Comparison of ENCODE assay signal across 23 cellular contexts in the genomic region with DNA sequence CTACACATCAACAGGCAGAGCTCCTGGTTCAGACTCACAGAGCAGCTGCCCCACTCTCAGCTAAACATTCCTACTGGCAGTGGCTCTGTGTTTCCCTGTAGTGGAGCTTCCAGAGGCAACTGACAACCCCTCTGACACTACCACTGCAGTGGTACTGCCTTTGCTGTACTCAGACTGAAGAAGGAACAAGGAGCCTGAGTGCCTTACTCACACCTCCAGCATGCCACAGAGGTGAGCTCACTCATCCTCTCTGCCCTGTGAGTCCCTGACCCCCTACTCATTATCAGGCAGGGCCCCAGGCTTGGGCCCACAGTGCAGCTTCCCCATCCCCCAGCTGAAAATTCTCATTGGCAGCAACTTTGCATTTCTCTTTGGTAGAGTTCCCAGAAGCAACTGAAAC.
DNase-seq lines count a peak whose midpoint lies in the region; ATAC-seq and TF ChIP-seq lines count a peak whose summit lies in the region.
"Had no signal": no experiment of that assay in that cellular context is flagged by ENCODE, and none has a peak within 500 bp of the region (broad histone marks: within the 10 kb centered on the region; RNA-seq: fewer than 3 reads in every experiment).

No MANE protein-coding gene starts in this region.

- H4K20me1 ChIP-seq in GM23338 (replicated peaks; ENCODE audit: insufficient read depth) (no peaks in the 10 kb centered on the region), osteoblast (ENCODE audit: insufficient read depth, low read length) (no peaks in the 10 kb centered on the region)

- H3K27ac ChIP-seq in GM23338 (ENCODE audit: low read depth) (no peak overlapping the region), HUES64 (ENCODE audit: low read depth, low read length) (peak overlapping the region; percentile 41; the same call in 1 of the 2 replicates), endodermal cell (ENCODE audit: low read depth, low read length) (no peak overlapping the region), osteoblast (ENCODE audit: low read depth, low read length) (no peak overlapping the region)
- H3K27ac ChIP-seq: A549 had no signal

- H3K9me3 Mint-ChIP-seq in GM23338 (peaks cover 11% of the 10 kb centered on the region; the same call in 1 of the 3 replicates), endodermal cell (peaks cover 55% of the 10 kb centered on the region)

- ATAC-seq in GM23338 (peak; percentile 58), GM18868 (IDR thresholded peaks at IDR 0.05; ENCODE audit: unreplicated experiment) (no peak)
- ATAC-seq: A549, HepG2, K562, Right ventricle myocardium inferior had no signal

- H3K36me3 Mint-ChIP-seq in GM23338 (ENCODE audit: low read depth) (0 out of 3 replicates have a peak, but pooled peaks cover 5% of the 10 kb centered on the region), endodermal cell (ENCODE audit: low read depth) (no peaks in the 10 kb centered on the region)
- H3K36me3 Mint-ChIP-seq: CD14-positive monocyte had no signal

- H3K4me3 ChIP-seq in GM23338: no peak overlapping the region
- no peak overlapping the region for H3K4me3 ChIP-seq in HUES64 (ENCODE audit: low read length)
- no peak overlapping the region for H3K4me3 ChIP-seq in endodermal cell (ENCODE audit: low read length)
- H3K4me3 ChIP-seq in osteoblast (ENCODE audit: insufficient read depth, low read length): no peak overlapping the region
- H3K4me3 ChIP-seq: A549, K562 had no signal

- H3K9ac ChIP-seq in HUES64 (ENCODE audit: low read depth, low read length): peak overlapping the region; percentile 33; the same call in 1 of the 2 replicates
- H3K9ac ChIP-seq in endodermal cell (ENCODE audit: extremely low read depth, low read length, poor library complexity, severe bottlenecking): no peak overlapping the region

- H3K4me3 Mint-ChIP-seq in GM23338 (no peak overlapping the region), endodermal cell (no peak overlapping the region)
- H3K4me3 Mint-ChIP-seq: B cell, CD14-positive monocyte had no signal

- H2AFZ ChIP-seq in GM23338: 0 out of 2 replicates have a peak overlapping the region, but pooled peaks have one; percentile 18
- no peak overlapping the region for H2AFZ ChIP-seq in osteoblast (ENCODE audit: low read length)

- H3K4me2 ChIP-seq in GM23338 (no peak overlapping the region), osteoblast (ENCODE audit: insufficient read depth, low read length) (no peak overlapping the region)
- H3K4me2 ChIP-seq: A549 had no signal

- H3K4me1 Mint-ChIP-seq in GM23338 (peaks cover 14% of the 10 kb centered on the region; the same call in 2 of the 3 replicates), endodermal cell (no peaks in the 10 kb centered on the region)
- H3K4me1 Mint-ChIP-seq: B cell, CD14-positive monocyte had no signal

- H3K27me3 ChIP-seq in GM23338 (ENCODE audit: insufficient read depth) (no peaks in the 10 kb centered on the region), HUES64 (ENCODE audit: insufficient read depth, low read length) (no peaks in the 10 kb centered on the region), endodermal cell (ENCODE audit: control insufficient read depth, insufficient read depth, low read length, poor library complexity, severe bottlenecking) (no peaks in the 10 kb centered on the region), osteoblast (ENCODE audit: insufficient read depth, low read length) (no peaks in the 10 kb centered on the region)

- H3F3A ChIP-seq in GM23338 (replicated peaks; ENCODE audit: low read depth): no peaks in the 10 kb centered on the region

- H3K27me3 Mint-ChIP-seq in GM23338 (ENCODE audit: insufficient read depth, low read depth, poor library complexity): no peaks in the 10 kb centered on the region
- no peaks in the 10 kb centered on the region for H3K27me3 Mint-ChIP-seq in endodermal cell (ENCODE audit: insufficient read depth)
- H3K27me3 Mint-ChIP-seq: B cell had no signal

- DNase-seq in GM23338 (ENCODE audit: low spot score) (peak; percentile 5), endodermal cell (peak; percentile 63), osteoblast (ENCODE audit: insufficient read length, low spot score, missing footprints) (peak; percentile 3), HT-29 (ENCODE audit: low spot score) (no peak)
- DNase-seq in NK-92 treated with Interleukin-12 subunit alpha and Interleukin-12 subunit beta, amount 100 ng/mL, for 24 hours (lab: John Stamatoyannopoulos, UW): no peak
- DNase-seq: DMS 273 treated with DMSO at 0.1 percent for 48 hours, DMS79 treated with DMSO at 0.1 percent for 48 hours, GOT3, NCI-H1105, NCI-H146, NCI-H2029, NCI-H2227 treated with DMSO at 0.1 percent for 48 hours, NCI-H510A treated with DMSO at 0.1 percent for 48 hours, NCI-H748 treated with DMSO at 0.1 percent for 48 hours, OCI-M1 had no signal

- H3K9me2 ChIP-seq in GM23338 (ENCODE audit: insufficient read depth): no peaks in the 10 kb centered on the region

- H3K36me3 ChIP-seq in GM23338 (ENCODE audit: insufficient read depth): no peaks in the 10 kb centered on the region
- H3K36me3 ChIP-seq in HUES64 (ENCODE audit: insufficient read depth, low read length): no peaks in the 10 kb centered on the region
- H3K36me3 ChIP-seq in endodermal cell (ENCODE audit: control insufficient read depth, insufficient read depth, low read length): no peaks in the 10 kb centered on the region
- no peaks in the 10 kb centered on the region for H3K36me3 ChIP-seq in osteoblast (ENCODE audit: insufficient read depth, low read length)

- H3K4me1 ChIP-seq in GM23338 (ENCODE audit: insufficient read depth) (no peaks in the 10 kb centered on the region), HUES64 (ENCODE audit: insufficient read depth, low read length) (no peaks in the 10 kb centered on the region), endodermal cell (ENCODE audit: control insufficient read depth, insufficient read depth, low read length) (no peaks in the 10 kb centered on the region), osteoblast (ENCODE audit: insufficient read depth, low read length) (no peaks in the 10 kb centered on the region)
- H3K4me1 ChIP-seq: A549 had no signal

- no peak for TF ChIP-seq CTCF in GM23338 (conservative IDR thresholded peaks at IDR 0.05; ENCODE audit: low read depth in 2 of 2)
- TF ChIP-seq CTCF in endodermal cell (conservative IDR thresholded peaks at IDR 0.05): no peak
- TF ChIP-seq CTCF in osteoblast (IDR thresholded peaks at IDR 0.05; ENCODE audit: extremely low read depth, low read depth, low read length): no peak

- H3K79me2 ChIP-seq in GM23338 (replicated peaks; ENCODE audit: insufficient read depth): no peaks in the 10 kb centered on the region
- H3K79me2 ChIP-seq in osteoblast (ENCODE audit: insufficient read depth, low read length): no peaks in the 10 kb centered on the region

- no peak overlapping the region for H3K27ac Mint-ChIP-seq in GM23338
- peak overlapping the region; percentile 55 for H3K27ac Mint-ChIP-seq in endodermal cell
- H3K27ac Mint-ChIP-seq: B cell, CD14-positive monocyte had no signal

- H3K9me3 ChIP-seq in HUES64 (ENCODE audit: insufficient read depth, low read depth, low read length) (no peaks in the 10 kb centered on the region), endodermal cell (ENCODE audit: control insufficient read depth, low read length) (no peaks in the 10 kb centered on the region), osteoblast (ENCODE audit: low read depth, low read length) (peaks cover 2% of the 10 kb centered on the region)
- H3K9me3 ChIP-seq: A549 had no signal

TF ChIP-seq in GM23338, 12 proteins besides CTCF, POLR2A, EP300 and RAD21 (continues in another document):
- TF ChIP-seq STAT1 (IDR thresholded peaks at IDR 0.05; ENCODE audit: unreplicated experiment): no peak
- TF ChIP-seq POLR2AphosphoS5 (IDR thresholded peaks at IDR 0.05; ENCODE audit: low read depth): no peak
- no peak for TF ChIP-seq EZH2phosphoT487 (IDR thresholded peaks at IDR 0.05; ENCODE audit: unreplicated experiment)

Comparison
In these comparisons a context has a peak if more than half of its experiments do, and no peak if none do; other contexts are left out.
1. DNase-seq: peak in GM23338 (single experiment), endodermal cell (single experiment) and osteoblast (single experiment); none in NK-92 treated with Interleukin-12 subunit alpha and Interleukin-12 subunit beta, amount 100 ng/mL, for 24 hours (single experiment) and HT-29 (single experiment).